ENCODE assay signal across 10 cellular contexts in genomic region chr17:81402530-81402941, GRCh38. TPM values are rescaled to one million over a fixed set of nuclear protein-coding genes. Genes with fewer than 3 reads are reported as not detected.
DNase-seq lines count a peak whose midpoint lies in the region; ATAC-seq and TF ChIP-seq lines count a peak whose summit lies in the region.
"Had no signal": no experiment of that assay in that cellular context is flagged by ENCODE, and none has a peak within 500 bp of the region (broad histone marks: within the 10 kb centered on the region; RNA-seq: fewer than 3 reads in every experiment).

No MANE protein-coding gene starts in this region.

- H3K27ac ChIP-seq in KOPT-K1 (ENCODE audit: low read depth, low read length, poor library complexity, severe bottlenecking), result peak overlapping the region; percentile 93
- peak overlapping the region; percentile 30 for H3K27ac ChIP-seq in mesendoderm (ENCODE audit: low read depth, low read length)
- peak overlapping the region; percentile 96 for H3K27ac ChIP-seq in suprapubic skin

- peaks cover 9% of the 10 kb centered on the region for H3K4me1 ChIP-seq in mesendoderm (ENCODE audit: control insufficient read depth, low read depth, low read length)
- peaks cover 85% of the 10 kb centered on the region for H3K4me1 ChIP-seq in suprapubic skin

- H3K36me3 ChIP-seq in KOPT-K1 (ENCODE audit: insufficient read depth, low read length) (peaks cover 70% of the 10 kb centered on the region), mesendoderm (ENCODE audit: control insufficient read depth, insufficient read depth, low read length) (no peaks in the 10 kb centered on the region), suprapubic skin (no peaks in the 10 kb centered on the region)

- no peak for ATAC-seq in activated CD8-positive, alpha-beta T cell treated with anti-CD3 and anti-CD28 coated beads, Interleukin-2, amount 10 ng/mL, durations not matched to agents 7 days and 5 days
- no peak for ATAC-seq in HG02852 (IDR thresholded peaks at IDR 0.05; ENCODE audit: unreplicated experiment)
- ATAC-seq: activated CD8-positive, alpha-beta memory T cell treated with anti-CD3 and anti-CD28 coated beads, Interleukin-2, amount 10 ng/mL, durations not matched to agents 7 days and 5 days had no signal

- H2BK120ac ChIP-seq in mesendoderm (ENCODE audit: low read depth, low read length), result peak overlapping the region; percentile 46

- H3K56ac ChIP-seq in mesendoderm (ENCODE audit: low read length), result peak overlapping the region; percentile 70

- no peak overlapping the region for H2AK5ac ChIP-seq in mesendoderm (ENCODE audit: low read length)

- no peak overlapping the region for H3K4me3 Mint-ChIP-seq in dendritic cell treated with granulocyte-macrophage colony-stimulating factor and Interleukin-4, amounts not matched to agents 40 ng/mL and 50 ng/mL, for 4 days
- H3K4me3 Mint-ChIP-seq in activated CD8-positive, alpha-beta T cell treated with anti-CD3 and anti-CD28 coated beads, Interleukin-2, amount 10 ng/mL, durations not matched to agents 7 days and 5 days, result no peak overlapping the region
- no peak overlapping the region for H3K4me3 Mint-ChIP-seq in activated naive CD8-positive, alpha-beta T cell treated with anti-CD3 and anti-CD28 coated beads for 36 hours
- H3K4me3 Mint-ChIP-seq: activated CD8-positive, alpha-beta memory T cell treated with anti-CD3 and anti-CD28 coated beads, Interleukin-2, amount 10 ng/mL, durations not matched to agents 7 days and 5 days had no signal

- no peak overlapping the region for H2BK5ac ChIP-seq in mesendoderm (ENCODE audit: low read length)

- H3K4me3 ChIP-seq in mesendoderm (ENCODE audit: low read length) (no peak overlapping the region), suprapubic skin (peak overlapping the region; percentile 17)

- peak overlapping the region; percentile 95 for H3K27ac Mint-ChIP-seq in dendritic cell treated with granulocyte-macrophage colony-stimulating factor and Interleukin-4, amounts not matched to agents 40 ng/mL and 50 ng/mL, for 4 days
- no peak overlapping the region for H3K27ac Mint-ChIP-seq in activated CD8-positive, alpha-beta T cell treated with anti-CD3 and anti-CD28 coated beads, Interleukin-2, amount 10 ng/mL, durations not matched to agents 7 days and 5 days
- H3K27ac Mint-ChIP-seq in activated naive CD8-positive, alpha-beta T cell treated with anti-CD3 and anti-CD28 coated beads for 36 hours, result no peak overlapping the region

- DNase-seq in mesendoderm (peak; percentile 39), suprapubic skin (ENCODE audit: low spot score in 2 of 2) (no peak), globus pallidus (ENCODE audit: low spot score) (no peak)
- DNase-seq in activated CD8-positive, alpha-beta T cell treated with anti-CD3 and anti-CD28 coated beads, Interleukin-2, amount 10 ng/mL, durations not matched to agents 7 days and 5 days, result no peak
- no peak for DNase-seq in activated naive CD8-positive, alpha-beta T cell treated with anti-CD3 and anti-CD28 coated beads for 36 hours
- DNase-seq: activated CD8-positive, alpha-beta memory T cell treated with anti-CD3 and anti-CD28 coated beads, Interleukin-2, amount 10 ng/mL, durations not matched to agents 7 days and 5 days; stimulated activated CD4-positive, alpha-beta T cell treated with anti-CD3 and anti-CD28 coated beads, Interleukin-12 subunit alpha, Interleukin-12 subunit beta, amount 100 ng/mL, for 4 hours had no signal

- H3K9ac ChIP-seq in mesendoderm (ENCODE audit: low read length), result peak overlapping the region; percentile 44

- H4K5ac ChIP-seq in mesendoderm (ENCODE audit: low read length), result no peak overlapping the region

- intact Hi-C loops in dendritic cell treated with granulocyte-macrophage colony-stimulating factor and Interleukin-4, amounts not matched to agents 40 ng/mL and 50 ng/mL, for 4 days (cut with micrococcal nuclease), result loop anchor here (5.0 kb wide), 1 partner anchor 80 kb away; no protein-coding TSS in a partner anchor

- peaks cover 11% of the 10 kb centered on the region for H3K79me2 ChIP-seq in mesendoderm (ENCODE audit: control insufficient read depth, insufficient read depth, low read length)

- peaks cover 5% of the 10 kb centered on the region for H3K79me1 ChIP-seq in mesendoderm (ENCODE audit: low read length)

- peak overlapping the region; percentile 34 for H3K18ac ChIP-seq in mesendoderm (ENCODE audit: low read length)

- CTCF ChIA-PET in activated CD8-positive, alpha-beta T cell treated with anti-CD3 and anti-CD28 coated beads, Interleukin-2, amount 10 ng/mL, durations not matched to agents 7 days and 5 days (lab: Charles Lee), result interaction anchor here (1.0 kb wide), 1 partner anchor 82 kb away, joined by 4 read pairs; no protein-coding TSS in a partner anchor

- H3K23ac ChIP-seq in mesendoderm (ENCODE audit: low read length), result no peak overlapping the region

- H3K27me3 Mint-ChIP-seq in dendritic cell treated with granulocyte-macrophage colony-stimulating factor and Interleukin-4, amounts not matched to agents 40 ng/mL and 50 ng/mL, for 4 days, result peaks cover 15% of the 10 kb centered on the region
- peaks cover 57% of the 10 kb centered on the region for H3K27me3 Mint-ChIP-seq in activated CD8-positive, alpha-beta T cell treated with anti-CD3 and anti-CD28 coated beads, Interleukin-2, amount 10 ng/mL, durations not matched to agents 7 days and 5 days (ENCODE audit: low read depth)
- peaks cover 86% of the 10 kb centered on the region for H3K27me3 Mint-ChIP-seq in activated naive CD8-positive, alpha-beta T cell treated with anti-CD3 and anti-CD28 coated beads for 36 hours

- H3K36me3 Mint-ChIP-seq in dendritic cell treated with granulocyte-macrophage colony-stimulating factor and Interleukin-4, amounts not matched to agents 40 ng/mL and 50 ng/mL, for 4 days (ENCODE audit: low read depth), result peaks cover 47% of the 10 kb centered on the region
- peaks cover 2% of the 10 kb centered on the region for H3K36me3 Mint-ChIP-seq in activated CD8-positive, alpha-beta T cell treated with anti-CD3 and anti-CD28 coated beads, Interleukin-2, amount 10 ng/mL, durations not matched to agents 7 days and 5 days (ENCODE audit: low read depth)
- H3K36me3 Mint-ChIP-seq in activated naive CD8-positive, alpha-beta T cell treated with anti-CD3 and anti-CD28 coated beads for 36 hours, result no peaks in the 10 kb centered on the region

- peaks cover 54% of the 10 kb centered on the region for H3K4me1 Mint-ChIP-seq in dendritic cell treated with granulocyte-macrophage colony-stimulating factor and Interleukin-4, amounts not matched to agents 40 ng/mL and 50 ng/mL, for 4 days (ENCODE audit: low read depth)
- peaks cover 16% of the 10 kb centered on the region for H3K4me1 Mint-ChIP-seq in activated CD8-positive, alpha-beta T cell treated with anti-CD3 and anti-CD28 coated beads, Interleukin-2, amount 10 ng/mL, durations not matched to agents 7 days and 5 days (ENCODE audit: low read depth)
- peaks cover 13% of the 10 kb centered on the region for H3K4me1 Mint-ChIP-seq in activated naive CD8-positive, alpha-beta T cell treated with anti-CD3 and anti-CD28 coated beads for 36 hours

- H4K8ac ChIP-seq in mesendoderm (ENCODE audit: low read depth, low read length), result no peak overlapping the region

- no peak overlapping the region for H2BK15ac ChIP-seq in mesendoderm (replicated peaks; ENCODE audit: low read depth)

- peak overlapping the region; percentile 48 for H3K4ac ChIP-seq in mesendoderm (ENCODE audit: low read depth, low read length)

- H3K4me2 ChIP-seq in mesendoderm (ENCODE audit: low read length), result no peak overlapping the region

- POLR2A ChIA-PET in activated CD8-positive, alpha-beta T cell treated with anti-CD3 and anti-CD28 coated beads, Interleukin-2, amount 10 ng/mL, durations not matched to agents 7 days and 5 days (lab: Charles Lee), result no interaction called here

- WGBS in mesendoderm (ENCODE audit: extremely low coverage, insufficient coverage, low lambda C conversion rate), result no CpG with 5 or more reads among the region's 9 CpGs
- 69% methylated on average over 9 of the region's 9 CpGs for WGBS in suprapubic skin

- no peak for TF ChIP-seq CTCF in suprapubic skin (IDR thresholded peaks at IDR 0.05)

- TF ChIP-seq EP300 in suprapubic skin (IDR thresholded peaks at IDR 0.05), result no peak

- H3K27me3 ChIP-seq in mesendoderm (ENCODE audit: insufficient read depth, low read length, poor library complexity) (no peaks in the 10 kb centered on the region), suprapubic skin (no peaks in the 10 kb centered on the region)

- H3K9me3 ChIP-seq in KOPT-K1 (ENCODE audit: insufficient read depth, low read length, poor library complexity, severe bottlenecking) (no peaks in the 10 kb centered on the region), suprapubic skin (no peaks in the 10 kb centered on the region)

- no peak for TF ChIP-seq POLR2A in suprapubic skin (IDR thresholded peaks at IDR 0.05)

- H3K9me3 Mint-ChIP-seq in dendritic cell treated with granulocyte-macrophage colony-stimulating factor and Interleukin-4, amounts not matched to agents 40 ng/mL and 50 ng/mL, for 4 days, result no peaks in the 10 kb centered on the region
- H3K9me3 Mint-ChIP-seq in activated CD8-positive, alpha-beta T cell treated with anti-CD3 and anti-CD28 coated beads, Interleukin-2, amount 10 ng/mL, durations not matched to agents 7 days and 5 days (ENCODE audit: insufficient read depth), result no peaks in the 10 kb centered on the region
- no peaks in the 10 kb centered on the region for H3K9me3 Mint-ChIP-seq in activated naive CD8-positive, alpha-beta T cell treated with anti-CD3 and anti-CD28 coated beads for 36 hours

RNA-seq across cellular contexts. Expression of gene BAHCC1, which starts 7.3 kb away (rescaled TPM):
- polyA plus RNA-seq in mesendoderm (2013, experiment 1 of 2), result 1.6 TPM
- polyA plus RNA-seq in mesendoderm (2013, experiment 2 of 2), result 2.1 TPM
- 10 to 100 TPM in 2 of 4 donors, 1 to 10 TPM in 2; 4.5 to 19.3 (median 12.2) TPM for total RNA-seq in suprapubic skin
- under 1 TPM; 0.87 to 0.91 TPM for total RNA-seq in activated CD8-positive, alpha-beta T cell treated with anti-CD3 and anti-CD28 coated beads, Interleukin-2, amount 10 ng/mL, durations not matched to agents 7 days and 5 days
- under 1 TPM; 0.08 to 0.25 TPM for total RNA-seq in activated naive CD8-positive, alpha-beta T cell treated with anti-CD3 and anti-CD28 coated beads for 36 hours

Comparison
In these comparisons a context has a peak if more than half of its experiments do, and no peak if none do; other contexts are left out.
1. H3K27ac ChIP-seq: peak in every context shown above with its lines; median percentile 96 in suprapubic skin; 93 in KOPT-K1; 30 in mesendoderm.